ENCODE assay signal across 10 cellular contexts in the genomic region with DNA sequence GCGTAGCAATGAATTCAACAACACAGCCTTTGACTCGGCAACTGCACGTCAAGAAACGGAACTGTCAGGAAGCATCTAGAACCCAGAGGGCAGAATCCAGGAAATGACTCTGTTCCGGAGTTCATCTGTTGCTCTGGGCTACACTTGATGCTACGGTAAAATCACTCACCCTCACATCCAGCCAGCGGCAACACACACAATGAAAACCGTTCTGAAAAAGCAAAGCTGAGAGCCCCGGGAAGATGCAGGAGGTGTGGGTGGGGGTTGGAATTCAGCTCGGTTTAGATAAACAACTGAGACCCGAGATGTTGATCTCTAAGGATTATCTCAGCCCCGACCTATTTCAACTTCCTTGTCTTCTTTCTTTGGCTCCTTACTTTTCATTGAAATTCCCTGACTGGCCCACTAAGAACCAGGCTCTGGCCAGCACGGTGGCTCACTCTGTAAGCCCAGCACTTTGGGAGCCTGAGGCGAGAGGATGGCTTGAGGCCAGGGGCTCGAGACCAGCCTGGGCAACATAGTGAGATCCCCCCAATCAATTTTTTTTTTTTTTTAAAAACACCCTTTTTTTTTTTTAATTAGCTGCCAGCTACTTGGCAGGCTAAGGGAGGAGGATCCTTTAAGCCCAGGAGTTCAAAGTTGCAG. TPM values are rescaled to one million over a fixed set of nuclear protein-coding genes. Genes with fewer than 3 reads are reported as not detected.
DNase-seq lines count a peak whose midpoint lies in the region; ATAC-seq and TF ChIP-seq lines count a peak whose summit lies in the region.
"Had no signal": no experiment of that assay in that cellular context is flagged by ENCODE, and none has a peak within 500 bp of the region (broad histone marks: within the 10 kb centered on the region; RNA-seq: fewer than 3 reads in every experiment).

No MANE protein-coding gene starts in this region.

- H3K4ac ChIP-seq in mesendoderm (ENCODE audit: low read depth, low read length): peak overlapping the region; percentile 98

- H3K23ac ChIP-seq in mesendoderm (ENCODE audit: low read length): no peak overlapping the region

- H3K36me3 ChIP-seq in mesendoderm (ENCODE audit: control insufficient read depth, insufficient read depth, low read length): no peaks in the 10 kb centered on the region
- H3K36me3 ChIP-seq in subcutaneous abdominal adipose tissue (ENCODE audit: control insufficient read depth in 5 of 5, insufficient read depth in 5 of 5, low read length in 5 of 5): no peaks in the 10 kb centered on the region
- H3K36me3 ChIP-seq in WERI-Rb-1: no peaks in the 10 kb centered on the region

- H3K27ac Mint-ChIP-seq in central memory CD8-positive, alpha-beta T cell (ENCODE audit: low read depth): peak overlapping the region; percentile 73

- H2BK5ac ChIP-seq in mesendoderm (ENCODE audit: low read length): peak overlapping the region; percentile 90

- DNase-seq in activated naive CD4-positive, alpha-beta T cell treated with Interleukin-2 at 50 U/mL for 16 hours: peak; percentile 47
- no peak for DNase-seq in activated naive CD4-positive, alpha-beta T cell treated with anti-CD3 and anti-CD28 coated beads, Interleukin-2, amount 50 U/mL, for 16 hours
- peak; percentile 41 for DNase-seq in T-helper 9 cell
- DNase-seq in central memory CD8-positive, alpha-beta T cell (ENCODE audit: low spot score in 2 of 2): peak; percentile 37 to 48
- DNase-seq in mesendoderm: peak; percentile 93
- no peak for DNase-seq in WERI-Rb-1

- peak overlapping the region; percentile 92 for H2AK5ac ChIP-seq in mesendoderm (ENCODE audit: low read length)

- peak overlapping the region; percentile 37 for H2BK15ac ChIP-seq in mesendoderm (replicated peaks; ENCODE audit: low read depth)

- H3K27me3 ChIP-seq in mesendoderm (ENCODE audit: insufficient read depth, low read length, poor library complexity) (no peaks in the 10 kb centered on the region), subcutaneous abdominal adipose tissue (ENCODE audit: control insufficient read depth in 5 of 5, insufficient read depth in 4 of 5, low read length in 5 of 5) (peaks cover 0 to 4% (median 0%) of the 10 kb centered on the region in 5 donors), WERI-Rb-1 (ENCODE audit: insufficient read depth, low read depth, severe bottlenecking) (peaks cover 13% of the 10 kb centered on the region)

- peak overlapping the region; percentile 41 for H4K8ac ChIP-seq in mesendoderm (ENCODE audit: low read depth, low read length)

- ATAC-seq in central memory CD8-positive, alpha-beta T cell (replicated peaks; ENCODE audit: extremely low read depth, poor library complexity, severe bottlenecking): peak; percentile 97
- no peak for ATAC-seq in HG03460 (IDR thresholded peaks at IDR 0.05; ENCODE audit: unreplicated experiment)

- H3K79me1 ChIP-seq in mesendoderm (ENCODE audit: low read length): no peaks in the 10 kb centered on the region

- no peaks in the 10 kb centered on the region for H3K9me3 Mint-ChIP-seq in central memory CD8-positive, alpha-beta T cell

- H3K9me3 ChIP-seq in subcutaneous abdominal adipose tissue (ENCODE audit: control insufficient read depth in 5 of 5, low read length in 5 of 5) (no peaks in the 10 kb centered on the region), WERI-Rb-1 (ENCODE audit: severe bottlenecking) (no peaks in the 10 kb centered on the region)

- peak overlapping the region; percentile 50 for H3K4me3 Mint-ChIP-seq in central memory CD8-positive, alpha-beta T cell

- no peak overlapping the region for H3K4me2 ChIP-seq in mesendoderm (ENCODE audit: low read length)

- TF ChIP-seq CTCF in WERI-Rb-1 (IDR thresholded peaks at IDR 0.05; ENCODE audit: low read depth, low read length): no peak

- peak overlapping the region; percentile 77 for H3K18ac ChIP-seq in mesendoderm (ENCODE audit: low read length)

- H2BK120ac ChIP-seq in mesendoderm (ENCODE audit: low read depth, low read length): peak overlapping the region; percentile 78

- H4K5ac ChIP-seq in mesendoderm (ENCODE audit: low read length): no peak overlapping the region

- peak overlapping the region; percentile 85 for H3K56ac ChIP-seq in mesendoderm (ENCODE audit: low read length)

- peak overlapping the region; percentile 56 for H3K9ac ChIP-seq in mesendoderm (ENCODE audit: low read length)
- no peak overlapping the region for H3K9ac ChIP-seq in subcutaneous abdominal adipose tissue (ENCODE audit: low read length in 5 of 5)

- H3K36me3 Mint-ChIP-seq in central memory CD8-positive, alpha-beta T cell (ENCODE audit: insufficient read depth): no peaks in the 10 kb centered on the region

- H3K27ac ChIP-seq in mesendoderm (ENCODE audit: low read depth, low read length) (peak overlapping the region; percentile 88), subcutaneous abdominal adipose tissue (ENCODE audit: low read depth, low read length) (peak overlapping the region; percentile 60), WERI-Rb-1 (no peak overlapping the region)
- H3K27ac ChIP-seq: C4-2B had no signal

- no CpG with 5 or more reads among the region's 15 CpGs for WGBS in mesendoderm (ENCODE audit: extremely low coverage, insufficient coverage, low lambda C conversion rate)

- H3K4me1 ChIP-seq in mesendoderm (ENCODE audit: control insufficient read depth, low read depth, low read length) (peaks cover 18% of the 10 kb centered on the region), subcutaneous abdominal adipose tissue (ENCODE audit: control insufficient read depth in 5 of 5, insufficient read depth in 5 of 5, low read length in 5 of 5) (peaks cover 0 to 21% (median 20%) of the 10 kb centered on the region in 5 donors)

- peaks cover 15% of the 10 kb centered on the region for H3K4me1 Mint-ChIP-seq in central memory CD8-positive, alpha-beta T cell

- no peaks in the 10 kb centered on the region for H3K79me2 ChIP-seq in mesendoderm (ENCODE audit: control insufficient read depth, insufficient read depth, low read length)

- peaks cover 19% of the 10 kb centered on the region for H3K27me3 Mint-ChIP-seq in central memory CD8-positive, alpha-beta T cell

- H3K4me3 ChIP-seq in mesendoderm (ENCODE audit: low read length): no peak overlapping the region
- H3K4me3 ChIP-seq in subcutaneous abdominal adipose tissue (ENCODE audit: low read depth in 1 of 5, low read length in 5 of 5): peak overlapping the region in 4 of 5 donors; percentile 6 to 47 (median 22)
- no peak overlapping the region for H3K4me3 ChIP-seq in WERI-Rb-1 (ENCODE audit: low read depth, low read length)

RNA-seq across cellular contexts. Expression of a gene that starts 13.3 kb away (rescaled TPM):
- polyA plus RNA-seq in mesendoderm (2013, experiment 1 of 2): 111 TPM
- polyA plus RNA-seq in mesendoderm (2013, experiment 2 of 2): 108 TPM

RNA-seq across cellular contexts. Expression of a gene that starts 23.5 kb away (rescaled TPM):
- 86.5 TPM for polyA plus RNA-seq in mesendoderm (2013, experiment 1 of 2)
- 91.0 TPM for polyA plus RNA-seq in mesendoderm (2013, experiment 2 of 2)

RNA-seq across cellular contexts. Expression of a gene that starts 37.5 kb away (rescaled TPM):
- polyA plus RNA-seq in mesendoderm (2013, experiment 1 of 2): not detected
- polyA plus RNA-seq in mesendoderm (2013, experiment 2 of 2): not detected
- polyA plus RNA-seq: urinary bladder had no signal

Comparison
In these comparisons a context has a peak if more than half of its experiments do, and no peak if none do; other contexts are left out.
1. DNase-seq: peak in activated naive CD4-positive, alpha-beta T cell treated with Interleukin-2 at 50 U/mL for 16 hours (single experiment), T-helper 9 cell (single experiment), central memory CD8-positive, alpha-beta T cell (2 of 2) and mesendoderm (single experiment); none in activated naive CD4-positive, alpha-beta T cell treated with anti-CD3 and anti-CD28 coated beads, Interleukin-2, amount 50 U/mL, for 16 hours (single experiment) and WERI-Rb-1 (single experiment).
2. H3K4me3 ChIP-seq: peak in subcutaneous abdominal adipose tissue (4 of 5); none in mesendoderm (single experiment) and WERI-Rb-1 (single experiment).